In the genomic region with DNA sequence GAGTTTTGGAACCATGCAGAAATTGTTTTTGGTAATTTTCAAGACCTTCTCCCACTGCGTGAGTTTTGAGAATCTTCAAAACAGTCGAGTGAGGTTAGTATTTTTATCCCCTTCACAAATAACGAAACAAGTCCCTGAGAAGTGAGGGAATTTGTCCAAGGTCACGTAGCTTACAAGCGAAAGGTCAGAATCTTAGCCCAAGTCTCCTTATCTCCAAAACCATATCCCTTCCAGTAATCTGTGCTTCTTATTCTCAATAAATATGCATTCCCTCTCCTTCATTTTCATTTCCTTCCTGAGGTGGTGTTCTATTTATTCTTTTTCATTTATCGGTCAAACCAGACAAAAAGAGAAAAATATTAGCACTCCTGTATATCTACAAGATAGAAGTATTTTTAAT, we compare ENCODE assay signal across 24 cellular contexts.
DNase-seq lines count a peak whose midpoint lies in the region; ATAC-seq, FAIRE-seq and TF ChIP-seq lines count a peak whose summit lies in the region.
"Had no signal": no experiment of that assay in that cellular context is flagged by ENCODE, and none has a peak within 500 bp of the region (broad histone marks: within the 10 kb centered on the region; RNA-seq: fewer than 3 reads in every experiment).

No MANE protein-coding gene starts in this region.

- H3K4me1 ChIP-seq in heart left ventricle (peaks cover 0 to 44% (median 8%) of the 10 kb centered on the region in 12 donors), K562 (replicated peaks in 1 of 2; ENCODE audit: control insufficient read depth in 2 of 2, insufficient read depth in 2 of 2, low read length in 2 of 2) (no peaks in the 10 kb centered on the region), smooth muscle cell (ENCODE audit: low read depth) (no peaks in the 10 kb centered on the region)

- POLR2A ChIA-PET in K562 (lab: Yijun Ruan, JAX) = no interaction called here

- no peaks in the 10 kb centered on the region for H4K20me1 ChIP-seq in K562 (replicated peaks; ENCODE audit: control insufficient read depth, insufficient read depth, low read length)
- H4K20me1 ChIP-seq in smooth muscle cell (ENCODE audit: low read depth) = no peaks in the 10 kb centered on the region

- peaks cover 2% of the 10 kb centered on the region for H3K27me3 Mint-ChIP-seq in glutamatergic neuron (ENCODE audit: unreplicated experiment)

- H3K36me3 ChIP-seq in heart left ventricle = no peaks in the 10 kb centered on the region
- H3K36me3 ChIP-seq in K562 (ENCODE audit: control insufficient read depth, insufficient read depth, low read length) = no peaks in the 10 kb centered on the region
- H3K36me3 ChIP-seq in smooth muscle cell (ENCODE audit: low read depth) = no peaks in the 10 kb centered on the region

- H3K9me3 Mint-ChIP-seq in glutamatergic neuron (ENCODE audit: unreplicated experiment) = no peaks in the 10 kb centered on the region

- intact Hi-C loops in heart left ventricle (cut with DNase I) = no loop called here
- intact Hi-C loops in left cardiac atrium (cut with DNase I) = no loop called here
- intact Hi-C loops in K562 (cut with micrococcal nuclease) = no loop called here
- intact Hi-C loops in left ventricle myocardium superior (cut with micrococcal nuclease) = no loop called here

- H3K4me3 ChIP-seq in heart left ventricle (no peak overlapping the region), K562 (no peak overlapping the region), smooth muscle cell (no peak overlapping the region)

- ATAC-seq in heart left ventricle (peak in 1 of 4 donors; percentile 25), left cardiac atrium (no peak), K562 (no peak), left ventricle myocardium superior (peak; percentile 39), GM18511 (IDR thresholded peaks at IDR 0.05; ENCODE audit: unreplicated experiment) (no peak)
- ATAC-seq: HCT116, Panc1 had no signal

- BruUV-seq in K562 (replicated peaks; lab: Mats Ljungman, UMichigan) = no TSS peak

- H3K4me3 Mint-ChIP-seq in glutamatergic neuron (ENCODE audit: unreplicated experiment) = no peak overlapping the region
- H3K4me3 Mint-ChIP-seq: IgD-negative memory B cell had no signal

- DNase-seq in heart left ventricle (no peak), left cardiac atrium (no peak), K562 (ENCODE audit: extremely low read depth in 1 of 4, low spot score in 3 of 4) (no peak), left ventricle myocardium superior (no peak), smooth muscle cell (lab: John Stamatoyannopoulos, UW; ENCODE audit: unreplicated experiment) (no peak), glutamatergic neuron (no peak)
- DNase-seq in stimulated activated naive CD4-positive, alpha-beta T cell (lab: John Stamatoyannopoulos, UW) = no peak
- DNase-seq: 8988T, ACHN, Calu3, DMS79 treated with DMSO at 0.1 percent for 48 hours, GF-D8, NCI-H1048, NCI-H1417, NCI-H1694, NCI-H2029 treated with DMSO at 0.1 percent for 48 hours, NCI-H2227 treated with DMSO at 0.1 percent for 48 hours, NCI-H510A, NCI-H69 had no signal

- no peak for TF ChIP-seq POLR2A in heart left ventricle (IDR thresholded peaks at IDR 0.05)
- TF ChIP-seq POLR2A in K562 (conservative IDR thresholded peaks at IDR 0.05) = no peak

- H3K79me2 ChIP-seq in K562 (ENCODE audit: control insufficient read depth, insufficient read depth, low read length) (no peaks in the 10 kb centered on the region), smooth muscle cell (ENCODE audit: low read depth) (no peaks in the 10 kb centered on the region)

- TF ChIP-seq CTCF in heart left ventricle (IDR thresholded peaks at IDR 0.05) (no peak), K562 (IDR thresholded peaks at IDR 0.05 in 2 of 3, conservative IDR thresholded peaks at IDR 0.05 in 1 of 3; ENCODE audit: insufficient read depth in 2 of 3, low read depth in 1 of 3, low read length in 3 of 3) (no peak), smooth muscle cell (IDR thresholded peaks at IDR 0.05; ENCODE audit: borderline replicate concordance, insufficient read depth, poor library complexity, severe bottlenecking) (no peak), glutamatergic neuron (IDR thresholded peaks at IDR 0.05; ENCODE audit: partially characterized antibody, unreplicated experiment) (no peak)

- H3K27ac Mint-ChIP-seq in glutamatergic neuron (ENCODE audit: unreplicated experiment) = no peak overlapping the region
- H3K27ac Mint-ChIP-seq: IgD-negative memory B cell had no signal

- H3K27me3 ChIP-seq in heart left ventricle (no peaks in the 10 kb centered on the region), K562 (ENCODE audit: control insufficient read depth in 2 of 2, insufficient read depth in 2 of 2, low read length in 2 of 2) (no peaks in the 10 kb centered on the region), smooth muscle cell (ENCODE audit: low read depth) (no peaks in the 10 kb centered on the region)

- in situ Hi-C loops in K562 (cut with MboI) = no loop called here

- H3K27ac ChIP-seq in heart left ventricle (peak overlapping the region in 9 of 12 donors; percentile 11 to 83 (median 64)), K562 (ENCODE audit: extremely low read depth, low read depth, low read length) (no peak overlapping the region), smooth muscle cell (ENCODE audit: low read depth) (peak overlapping the region; percentile 56)

- H2AFZ ChIP-seq in K562 (ENCODE audit: low read depth, low read length) = no peak overlapping the region
- peak overlapping the region; percentile 42 for H2AFZ ChIP-seq in smooth muscle cell (ENCODE audit: low read depth)

- H3K9ac ChIP-seq in K562 (ENCODE audit: insufficient read depth in 1 of 2, low read depth in 2 of 2, low read length in 2 of 2) = no peak overlapping the region
- H3K9ac ChIP-seq in smooth muscle cell (ENCODE audit: low read depth) = no peak overlapping the region

- CTCF ChIA-PET in K562 (lab: Yijun Ruan, JAX; ENCODE audit: low intra/inter-chr PET ratio) = no interaction called here

- no peaks in the 10 kb centered on the region for H3F3A ChIP-seq in smooth muscle cell (ENCODE audit: low read depth)

- H3K36me3 Mint-ChIP-seq in glutamatergic neuron (ENCODE audit: unreplicated experiment) = peaks cover 4% of the 10 kb centered on the region
- H3K36me3 Mint-ChIP-seq: IgD-negative memory B cell had no signal

- peaks cover 2% of the 10 kb centered on the region for H3K4me1 Mint-ChIP-seq in glutamatergic neuron (ENCODE audit: low read depth, unreplicated experiment)

- no peak for FAIRE-seq in K562 (lab: Jason Lieb, UNC)
- FAIRE-seq: GM12891 had no signal

- H3K9me3 ChIP-seq in heart left ventricle (peaks cover 0 to 12% (median 0%) of the 10 kb centered on the region in 12 donors), K562 (replicated peaks; ENCODE audit: control insufficient read depth, insufficient read depth, low read depth, low read length) (no peaks in the 10 kb centered on the region), smooth muscle cell (replicated peaks; ENCODE audit: low read depth) (no peaks in the 10 kb centered on the region)

- H3K4me2 ChIP-seq in K562 (ENCODE audit: insufficient read depth, low read length) = no peak overlapping the region
- no peak overlapping the region for H3K4me2 ChIP-seq in smooth muscle cell

- H3K9me1 ChIP-seq in K562 (ENCODE audit: control insufficient read depth, insufficient read depth, low read length) = no peaks in the 10 kb centered on the region

- TF ChIP-seq RAD21 in K562 (CRISPR knock-in tag; conservative IDR thresholded peaks at IDR 0.05 in 1 of 2, IDR thresholded peaks at IDR 0.05 in 1 of 2) = no peak

- 64 to 72% (median 64%) methylated on average over 6 of the region's 6 CpGs for WGBS in heart left ventricle, 4 donors
- 24% methylated on average over 6 of the region's 6 CpGs for WGBS in K562 (ENCODE audit: insufficient coverage, low coverage, missing lambda C conversion rate)
- WGBS in smooth muscle cell (ENCODE audit: low lambda C conversion rate) = 87% methylated on average over 6 of the region's 6 CpGs

- TF ChIP-seq EP300 in K562 (IDR thresholded peaks at IDR 0.05; ENCODE audit: low read length) = no peak

TF ChIP-seq in K562, 482 proteins besides CTCF, POLR2A, EP300 and RAD21 (continues in another document):
- TF ChIP-seq, protein P1, sequence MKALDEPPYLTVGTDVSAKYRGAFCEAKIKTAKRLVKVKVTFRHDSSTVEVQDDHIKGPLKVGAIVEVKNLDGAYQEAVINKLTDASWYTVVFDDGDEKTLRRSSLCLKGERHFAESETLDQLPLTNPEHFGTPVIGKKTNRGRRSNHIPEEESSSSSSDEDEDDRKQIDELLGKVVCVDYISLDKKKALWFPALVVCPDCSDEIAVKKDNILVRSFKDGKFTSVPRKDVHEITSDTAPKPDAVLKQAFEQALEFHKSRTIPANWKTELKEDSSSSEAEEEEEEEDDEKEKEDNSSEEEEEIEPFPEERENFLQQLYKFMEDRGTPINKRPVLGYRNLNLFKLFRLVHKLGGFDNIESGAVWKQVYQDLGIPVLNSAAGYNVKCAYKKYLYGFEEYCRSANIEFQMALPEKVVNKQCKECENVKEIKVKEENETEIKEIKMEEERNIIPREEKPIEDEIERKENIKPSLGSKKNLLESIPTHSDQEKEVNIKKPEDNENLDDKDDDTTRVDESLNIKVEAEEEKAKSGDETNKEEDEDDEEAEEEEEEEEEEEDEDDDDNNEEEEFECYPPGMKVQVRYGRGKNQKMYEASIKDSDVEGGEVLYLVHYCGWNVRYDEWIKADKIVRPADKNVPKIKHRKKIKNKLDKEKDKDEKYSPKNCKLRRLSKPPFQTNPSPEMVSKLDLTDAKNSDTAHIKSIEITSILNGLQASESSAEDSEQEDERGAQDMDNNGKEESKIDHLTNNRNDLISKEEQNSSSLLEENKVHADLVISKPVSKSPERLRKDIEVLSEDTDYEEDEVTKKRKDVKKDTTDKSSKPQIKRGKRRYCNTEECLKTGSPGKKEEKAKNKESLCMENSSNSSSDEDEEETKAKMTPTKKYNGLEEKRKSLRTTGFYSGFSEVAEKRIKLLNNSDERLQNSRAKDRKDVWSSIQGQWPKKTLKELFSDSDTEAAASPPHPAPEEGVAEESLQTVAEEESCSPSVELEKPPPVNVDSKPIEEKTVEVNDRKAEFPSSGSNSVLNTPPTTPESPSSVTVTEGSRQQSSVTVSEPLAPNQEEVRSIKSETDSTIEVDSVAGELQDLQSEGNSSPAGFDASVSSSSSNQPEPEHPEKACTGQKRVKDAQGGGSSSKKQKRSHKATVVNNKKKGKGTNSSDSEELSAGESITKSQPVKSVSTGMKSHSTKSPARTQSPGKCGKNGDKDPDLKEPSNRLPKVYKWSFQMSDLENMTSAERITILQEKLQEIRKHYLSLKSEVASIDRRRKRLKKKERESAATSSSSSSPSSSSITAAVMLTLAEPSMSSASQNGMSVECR (CRISPR knock-in tag; IDR thresholded peaks at IDR 0.05) = no peak
- peak; percentile 37; the same call in 1 of the 2 replicates for TF ChIP-seq TAL1 (IDR thresholded peaks at IDR 0.05)
- peak; percentile 55 for TF ChIP-seq CBFA2T3 (IDR thresholded peaks at IDR 0.05)
- no peak for TF ChIP-seq RBM25 (IDR thresholded peaks at IDR 0.05; ENCODE audit: low read depth, low read length, severe bottlenecking)
- no peak for TF ChIP-seq TRIM24 (IDR thresholded peaks at IDR 0.05)
- peak; percentile 49; the same call in 1 of the 2 replicates for TF ChIP-seq TEAD4 (IDR thresholded peaks at IDR 0.05; ENCODE audit: low read length)
- TF ChIP-seq TEAD4 (CRISPR knock-in tag; IDR thresholded peaks at IDR 0.05; ENCODE audit: borderline replicate concordance) = no peak
- no peak for TF ChIP-seq CEBPB (tag; IDR thresholded peaks at IDR 0.05)
- no peak for TF ChIP-seq FOXJ3 (CRISPR knock-in tag; IDR thresholded peaks at IDR 0.05)
